In genomic region chr3:51386852-51387229, GRCh38 we compare ENCODE assay signal across 1 cellular context.
TF ChIP-seq lines count a peak whose summit lies in the region.

No MANE protein-coding gene starts in this region.

TF ChIP-seq in H1, 55 proteins besides CTCF, POLR2A, EP300 and RAD21:
- TF ChIP-seq HDAC6 (IDR thresholded peaks at IDR 0.05; ENCODE audit: low read depth, low read length) (no peak), SUZ12 (IDR thresholded peaks at IDR 0.05; ENCODE audit: low read length) (no peak), TAF1 (IDR thresholded peaks at IDR 0.05; ENCODE audit: low read depth, low read length) (no peak), KDM4A (IDR thresholded peaks at IDR 0.05; ENCODE audit: low read depth, low read length, severe bottlenecking) (no peak), SIN3A (conservative IDR thresholded peaks at IDR 0.05 in 1 of 2, IDR thresholded peaks at IDR 0.05 in 1 of 2; ENCODE audit: low read depth in 1 of 2, low read length in 2 of 2) (no peak), SIRT6 (IDR thresholded peaks at IDR 0.05; ENCODE audit: low read length) (no peak), ATF2 (IDR thresholded peaks at IDR 0.05; ENCODE audit: low read length) (no peak), RXRA (IDR thresholded peaks at IDR 0.05; ENCODE audit: insufficient read depth, low read depth, low read length) (no peak), CBX8 (IDR thresholded peaks at IDR 0.05; ENCODE audit: borderline replicate concordance, low read depth, low read length) (no peak), BRCA1 (IDR thresholded peaks at IDR 0.05; ENCODE audit: low read depth, low read length) (no peak), CEBPB (IDR thresholded peaks at IDR 0.05; ENCODE audit: low read depth, low read length) (no peak), SAP30 (IDR thresholded peaks at IDR 0.05; ENCODE audit: insufficient read depth, insufficient replicate concordance, low read length) (no peak), RBBP5 (IDR thresholded peaks at IDR 0.05; ENCODE audit: borderline replicate concordance, low read depth, low read length) (no peak), KDM1A (IDR thresholded peaks at IDR 0.05; ENCODE audit: borderline replicate concordance, low read length) (no peak), EGR1 (IDR thresholded peaks at IDR 0.05; ENCODE audit: borderline replicate concordance, low read depth, low read length) (no peak)
TF ChIP-seq in H1: peak in this region for 0.
